Comparison of ENCODE assay signal across 8 cellular contexts in the genomic region with DNA sequence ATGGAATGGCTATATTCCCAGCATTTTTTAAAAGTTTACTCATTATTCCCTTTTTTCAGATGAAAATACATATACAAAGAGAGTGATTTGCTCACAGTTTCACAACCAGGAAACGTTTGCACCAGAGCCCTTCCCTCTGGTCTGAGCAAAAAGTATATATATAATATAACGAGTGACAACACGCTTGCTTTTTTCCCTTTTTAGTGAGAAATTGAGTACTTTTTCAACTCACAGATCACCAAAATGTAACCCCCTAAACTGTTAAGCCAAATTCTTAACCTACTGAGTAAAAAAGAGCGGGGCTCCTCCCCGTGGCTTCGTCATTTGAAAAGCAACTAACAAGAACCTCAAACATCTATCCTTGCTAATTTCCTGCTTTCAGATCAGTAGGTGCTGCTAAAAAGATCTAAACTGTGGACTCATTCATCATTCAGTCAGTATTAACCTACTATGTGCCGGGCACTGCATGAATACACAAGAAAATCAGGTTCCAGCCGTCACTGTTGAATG. TPM values are rescaled to one million over a fixed set of nuclear protein-coding genes. Genes with fewer than 3 reads are reported as not detected.
DNase-seq lines count a peak whose midpoint lies in the region; ATAC-seq and TF ChIP-seq lines count a peak whose summit lies in the region.

No MANE protein-coding gene starts in this region.

- TF ChIP-seq CTCF in heart left ventricle (IDR thresholded peaks at IDR 0.05), result no peak
- TF ChIP-seq CTCF in breast epithelium (IDR thresholded peaks at IDR 0.05), result no peak

- intact Hi-C loops in heart left ventricle (cut with DNase I), result loop anchor here in 8 of 10 donors (5.0 to 10.0 kb wide), 9 partner anchors 48 to 440 kb away; a partner anchor contains a TSS
- intact Hi-C loops in Right ventricle myocardium inferior (cut with DNase I), result loop anchor here (5.0 kb wide), 2 partner anchors 167 to 437 kb away; a partner anchor contains a TSS
- intact Hi-C loops in breast epithelium (cut with DNase I; ENCODE audit: low total_unique reads), result no loop called here

- DNase-seq in heart left ventricle (no peak), Right ventricle myocardium inferior (ENCODE audit: missing footprints) (no peak), SJSA1 (ENCODE audit: low read depth in 1 of 2, low spot score in 2 of 2) (peak in 1 of 2 experiments; percentile 50), breast epithelium (ENCODE audit: low spot score in 2 of 2) (no peak), lung microvascular endothelial cell (ENCODE audit: low read depth in 2 of 2) (peak; percentile 45 to 47), iPS-NIHi11 (ENCODE audit: low spot score) (no peak), GM19238 (ENCODE audit: insufficient read length, low spot score) (no peak)
- peak; percentile 12 to 76 (median 58) for DNase-seq in stimulated activated naive CD4-positive, alpha-beta T cell (lab: John Stamatoyannopoulos, UW)

- no peak for TF ChIP-seq POLR2A in heart left ventricle (IDR thresholded peaks at IDR 0.05)
- TF ChIP-seq POLR2A in breast epithelium (IDR thresholded peaks at IDR 0.05), result no peak

- peak overlapping the region; percentile 11 to 100 (median 74) for H3K4me3 ChIP-seq in heart left ventricle
- peak overlapping the region; percentile 47 for H3K4me3 ChIP-seq in SJSA1
- H3K4me3 ChIP-seq in breast epithelium, result peak overlapping the region; percentile 85 to 99 (median 99)

- no peaks in the 10 kb centered on the region for H3K9me3 ChIP-seq in heart left ventricle
- H3K9me3 ChIP-seq in SJSA1 (replicated peaks), result no peaks in the 10 kb centered on the region
- H3K9me3 ChIP-seq in breast epithelium, result no peaks in the 10 kb centered on the region

- H3K36me3 ChIP-seq in heart left ventricle (no peaks in the 10 kb centered on the region), SJSA1 (peaks cover 6% of the 10 kb centered on the region), breast epithelium (no peaks in the 10 kb centered on the region)

- peaks cover 0 to 35% (median 14%) of the 10 kb centered on the region in 12 donors for H3K4me1 ChIP-seq in heart left ventricle
- peaks cover 22% of the 10 kb centered on the region for H3K4me1 ChIP-seq in SJSA1 (replicated peaks)
- peaks cover 0 to 19% of the 10 kb centered on the region in 2 donors for H3K4me1 ChIP-seq in breast epithelium

- H3K27ac ChIP-seq in heart left ventricle, result peak overlapping the region; percentile 72 to 100 (median 92)
- peak overlapping the region; percentile 86 for H3K27ac ChIP-seq in SJSA1
- H3K27ac ChIP-seq in breast epithelium, result peak overlapping the region; percentile 98 to 99

- 32 to 41% (median 39%) methylated on average over 8 of the region's 8 CpGs for WGBS in heart left ventricle, 4 donors

- ATAC-seq in heart left ventricle (no peak), Right ventricle myocardium inferior (no peak)

- H3K27me3 ChIP-seq in heart left ventricle, result no peaks in the 10 kb centered on the region
- H3K27me3 ChIP-seq in SJSA1 (replicated peaks), result no peaks in the 10 kb centered on the region
- no peaks in the 10 kb centered on the region for H3K27me3 ChIP-seq in breast epithelium

RNA-seq across cellular contexts. Expression of a gene that starts 1.0 kb away (rescaled TPM):
- total RNA-seq in heart left ventricle (10 to 100 TPM in 7 of 9 donors, 1 to 10 TPM in 2; 9.8 to 49.0 (median 17.7) TPM), Right ventricle myocardium inferior (21.0 TPM), breast epithelium (10 to 100 TPM; 30.6 to 80.2 (median 50.5) TPM), lung microvascular endothelial cell (32.3 and 32.9 TPM in 2 replicates)
- 1 to 10 TPM; 2.8 to 6.7 TPM for polyA plus RNA-seq in heart left ventricle
- total RNA-seq in SJSA1 (2014; rRNA removed; shearing (Covaris generic)), result 54.1 and 90.3 TPM in 2 replicates

RNA-seq across cellular contexts. Expression of a gene that starts 45.5 kb away (rescaled TPM):
- total RNA-seq in heart left ventricle (100 to 1,000 TPM; 112 to 241 (median 181) TPM), Right ventricle myocardium inferior (270 TPM), breast epithelium (100 to 1,000 TPM in 1 of 3 donors, 10 to 100 TPM in 2; 30.7 to 124 (median 52.8) TPM), lung microvascular endothelial cell (18.3 and 27.6 TPM in 2 replicates)
- polyA plus RNA-seq in heart left ventricle, result 100 to 1,000 TPM in 1 of 2 donors, 10 to 100 TPM in 1; 54.0 to 146 TPM
- total RNA-seq in SJSA1 (2014; rRNA removed; shearing (Covaris generic)), result 26.3 and 37.4 TPM in 2 replicates

Comparison
In these comparisons a context has a peak if more than half of its experiments do, and no peak if none do; other contexts are left out.
1. DNase-seq: peak in lung microvascular endothelial cell (2 of 2) and stimulated activated naive CD4-positive, alpha-beta T cell (6 of 6); none in heart left ventricle (0 of 5), Right ventricle myocardium inferior (single experiment), breast epithelium (0 of 2), iPS-NIHi11 (single experiment) and GM19238 (single experiment).
2. H3K4me3 ChIP-seq: peak in every context shown above with its lines; median percentile 99 in breast epithelium; 74 in heart left ventricle; 47 in SJSA1.
3. Peak in every context shown above with its lines, with median percentiles within 50 percentile points of each other: H3K27ac ChIP-seq.